Comparison of ENCODE assay signal across 8 cellular contexts in genomic region chr13:21638319-21639282, GRCh38. TPM values are rescaled to one million over a fixed set of nuclear protein-coding genes. Genes with fewer than 3 reads are reported as not detected.
DNase-seq lines count a peak whose midpoint lies in the region; ATAC-seq and TF ChIP-seq lines count a peak whose summit lies in the region.

No MANE protein-coding gene starts in this region.

- no peaks in the 10 kb centered on the region for H3K9me3 ChIP-seq in esophagus squamous epithelium

- no peaks in the 10 kb centered on the region for H3K36me3 Mint-ChIP-seq in Calu3 (ENCODE audit: insufficient read depth, unreplicated experiment)
- no peaks in the 10 kb centered on the region for H3K36me3 Mint-ChIP-seq in osteocyte (ENCODE audit: unreplicated experiment)

- no peaks in the 10 kb centered on the region for H3K36me3 ChIP-seq in esophagus squamous epithelium

- H3K27me3 ChIP-seq in esophagus squamous epithelium, result peaks cover 0 to 3% (median 0%) of the 10 kb centered on the region in 4 donors

- peak; percentile 75 for TF ChIP-seq RAD21 in Ishikawa (IDR thresholded peaks at IDR 0.05; ENCODE audit: low read depth)

- H3K4me1 ChIP-seq in esophagus squamous epithelium, result peaks cover 0 to 13% (median 7%) of the 10 kb centered on the region in 3 donors

- no peak for TF ChIP-seq EP300 in Ishikawa (IDR thresholded peaks at IDR 0.05; ENCODE audit: borderline replicate concordance)

- H3K4me3 ChIP-seq in esophagus squamous epithelium, result no peak overlapping the region

- H3K4me3 Mint-ChIP-seq in Calu3 (ENCODE audit: low read depth, unreplicated experiment) (no peak overlapping the region), osteocyte (ENCODE audit: unreplicated experiment) (no peak overlapping the region)

- H3K27me3 Mint-ChIP-seq in Calu3 (ENCODE audit: unreplicated experiment) (no peaks in the 10 kb centered on the region), osteocyte (ENCODE audit: unreplicated experiment) (peaks cover 21% of the 10 kb centered on the region)

- ATAC-seq in HG02759 (IDR thresholded peaks at IDR 0.05; ENCODE audit: unreplicated experiment), result no peak

- no TSS peak for BruUV-seq in Calu3 (replicated peaks; lab: Mats Ljungman, UMichigan)

- H3K27ac Mint-ChIP-seq in Calu3 (ENCODE audit: unreplicated experiment) (no peak overlapping the region), osteocyte (ENCODE audit: unreplicated experiment) (no peak overlapping the region)

- no peak overlapping the region for H3K27ac ChIP-seq in 22Rv1
- H3K27ac ChIP-seq in esophagus squamous epithelium, result no peak overlapping the region

- H3K9me3 Mint-ChIP-seq in Calu3 (ENCODE audit: low read depth, unreplicated experiment), result no peaks in the 10 kb centered on the region
- no peaks in the 10 kb centered on the region for H3K9me3 Mint-ChIP-seq in osteocyte (ENCODE audit: unreplicated experiment)

- peak; percentile 27 for DNase-seq in Calu3
- peak in 3 of 5 donors; percentile 9 to 27 (median 22) for DNase-seq in T-helper 1 cell
- DNase-seq in esophagus squamous epithelium (lab: John Stamatoyannopoulos, UW), result no peak
- DNase-seq in osteocyte (ENCODE audit: extremely low spot score, unreplicated experiment), result no peak
- DNase-seq in activated effector memory CD4-positive, alpha-beta T cell treated with anti-CD3 and anti-CD28 coated beads, Interleukin-2, amount 50 U/mL, for 16 hours, result no peak

- TF ChIP-seq CTCF in 22Rv1 (IDR thresholded peaks at IDR 0.05), result peak; percentile 83
- peak; percentile 15 for TF ChIP-seq CTCF in Calu3 (IDR thresholded peaks at IDR 0.05; ENCODE audit: unreplicated experiment)
- TF ChIP-seq CTCF in esophagus squamous epithelium (IDR thresholded peaks at IDR 0.05), result peak; percentile 51 to 80 (median 74)
- peak; percentile 85 for TF ChIP-seq CTCF in osteocyte (IDR thresholded peaks at IDR 0.05)

- intact Hi-C loops in Calu3 (cut with micrococcal nuclease; ENCODE audit: unreplicated experiment), result loop anchor here (5.0 to 10.0 kb wide), 2 partner anchors 196 to 1164 kb away; no protein-coding TSS in a partner anchor
- intact Hi-C loops in esophagus squamous epithelium (cut with DNase I), result loop anchor here (10.0 kb wide), 1 partner anchor 636 kb away; no protein-coding TSS in a partner anchor

- CTCF ChIA-PET in Calu3 (lab: Charles Lee), result interaction anchor here (0.6 to 1.8 kb wide), 8 partner anchors 9 to 211 kb away, joined by 3 to 7 read pairs (median 3); partner anchors contain the start of gene FGF9

- TF ChIP-seq POLR2A in esophagus squamous epithelium (IDR thresholded peaks at IDR 0.05), result no peak

- H3K4me1 Mint-ChIP-seq in Calu3 (ENCODE audit: low read depth, unreplicated experiment), result peaks cover 25% of the 10 kb centered on the region
- no peaks in the 10 kb centered on the region for H3K4me1 Mint-ChIP-seq in osteocyte (ENCODE audit: unreplicated experiment)

- WGBS in esophagus squamous epithelium, 2 donors, result 35 to 43% methylated on average over 6 of the region's 6 CpGs

TF ChIP-seq in Ishikawa, 13 proteins besides CTCF, POLR2A, EP300 and RAD21:
- TF ChIP-seq TAF1 (IDR thresholded peaks at IDR 0.05; ENCODE audit: low read depth), result no peak
- TF ChIP-seq NFIC (IDR thresholded peaks at IDR 0.05), result no peak
- TF ChIP-seq TEAD4 (IDR thresholded peaks at IDR 0.05), result no peak
- no peak for TF ChIP-seq ZBTB7A (IDR thresholded peaks at IDR 0.05; ENCODE audit: low read depth)
- TF ChIP-seq EGR1 (IDR thresholded peaks at IDR 0.05), result no peak
- TF ChIP-seq MAX (IDR thresholded peaks at IDR 0.05), result no peak
- TF ChIP-seq REST (IDR thresholded peaks at IDR 0.05; ENCODE audit: low read depth), result no peak

RNA-seq across cellular contexts. Expression of gene FGF9, which starts 32.3 kb away (rescaled TPM):
- total RNA-seq in Calu3 (2022) (0.32 TPM in 1 of 2 replicates, not detected in the other), esophagus squamous epithelium (under 1 TPM in 1 of 4 donors, not detected in 3; 0.76 TPM), osteocyte (not detected in 2 replicates)

RNA-seq across cellular contexts. Expression of gene MICU2, which starts 34.6 kb away (rescaled TPM):
- total RNA-seq in Calu3 (2022) (16.3 and 17.4 TPM in 2 replicates), esophagus squamous epithelium (10 to 100 TPM; 48.4 to 61.6 (median 51.9) TPM), osteocyte (31.0 and 31.6 TPM in 2 replicates)

Comparison
In these comparisons a context has a peak if more than half of its experiments do, and no peak if none do; other contexts are left out.
1. CTCF ChIP-seq: peak in every context shown above with its lines; median percentile 85 in osteocyte; 83 in 22Rv1; 74 in esophagus squamous epithelium; 15 in Calu3.
2. DNase-seq: peak in Calu3 (single experiment) and T-helper 1 cell (3 of 5); none in esophagus squamous epithelium (single experiment), osteocyte (single experiment) and activated effector memory CD4-positive, alpha-beta T cell treated with anti-CD3 and anti-CD28 coated beads, Interleukin-2, amount 50 U/mL, for 16 hours (single experiment).